27 cellular contexts compared by ENCODE assay signal in the genomic region with DNA sequence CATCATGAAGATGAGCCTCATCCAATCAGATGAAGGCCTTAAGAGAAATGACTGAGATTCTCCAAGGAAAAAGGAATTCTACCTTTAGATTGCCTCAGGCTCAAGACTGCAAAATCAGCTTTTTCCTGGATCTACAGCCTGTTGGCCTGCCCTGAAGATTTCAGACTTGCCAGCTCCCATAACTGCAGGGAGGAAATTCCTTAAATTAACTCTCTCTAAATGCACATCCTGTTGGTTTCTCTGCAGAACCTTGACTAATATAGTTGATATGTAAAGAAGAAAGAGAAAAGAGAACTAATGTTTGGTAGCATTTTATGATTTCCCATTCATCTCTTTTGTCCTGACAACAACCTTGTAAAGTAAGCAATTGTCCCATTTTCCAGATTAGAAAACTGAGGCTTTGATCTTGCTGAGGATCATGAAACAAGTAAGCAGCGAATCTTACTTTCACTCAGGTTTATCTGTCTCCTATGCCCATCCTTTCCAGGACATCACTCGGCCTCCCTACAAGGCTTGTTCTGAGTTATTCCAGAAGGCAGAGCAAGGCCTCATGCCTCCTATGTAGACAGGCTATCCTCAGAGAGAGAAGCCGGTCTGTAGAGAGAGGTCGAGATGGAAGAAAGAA.
DNase-seq lines count a peak whose midpoint lies in the region; ATAC-seq, FAIRE-seq and TF ChIP-seq lines count a peak whose summit lies in the region.
"Had no signal": no experiment of that assay in that cellular context is flagged by ENCODE, and none has a peak within 500 bp of the region (broad histone marks: within the 10 kb centered on the region; RNA-seq: fewer than 3 reads in every experiment).

No MANE protein-coding gene starts in this region.

- H3K79me2 ChIP-seq in astrocyte (ENCODE audit: insufficient read depth, low read length) = no peaks in the 10 kb centered on the region
- H3K79me2 ChIP-seq: hepatocyte had no signal

- no peak overlapping the region for H3K4me3 Mint-ChIP-seq in astrocyte (ENCODE audit: unreplicated experiment)
- H3K4me3 Mint-ChIP-seq: activated CD8-positive, alpha-beta memory T cell treated with anti-CD3 and anti-CD28 coated beads, Interleukin-2, amount 10 ng/mL, durations not matched to agents 7 days and 5 days; activated naive CD4-positive, alpha-beta T cell treated with anti-CD3 and anti-CD28 coated beads, Interleukin-2, amount 10 ng/mL, durations not matched to agents 7 days and 5 days; naive thymus-derived CD4-positive, alpha-beta T cell; stimulated activated memory B cell treated with anti-CD40 and anti-IgM and Interleukin-4, amounts not matched to agents 10 μg/mL and 1 μg/mL and 100 μg/mL, for 72 hours; T-helper 2 cell treated with Interferon-gamma antibody and Interleukin-4, amounts not matched to agents 5 μg/mL and 100 μg/mL, for 36 hours had no signal

- H3K4me1 ChIP-seq in A673 (ENCODE audit: insufficient read depth, low read length, poor library complexity, severe bottlenecking) (peaks cover 5% of the 10 kb centered on the region), astrocyte (ENCODE audit: insufficient read depth, low read length) (no peaks in the 10 kb centered on the region), left lung (no peaks in the 10 kb centered on the region)
- H3K4me1 ChIP-seq: suprapubic skin had no signal

- no peak overlapping the region for H3K4me3 ChIP-seq in A673 (ENCODE audit: low read depth, low read length, poor library complexity, severe bottlenecking)
- H3K4me3 ChIP-seq in astrocyte (ENCODE audit: insufficient read depth, low read depth, low read length) = no peak overlapping the region
- H3K4me3 ChIP-seq in fibroblast of pulmonary artery (replicated peaks; ENCODE audit: low read depth, low read length) = no peak overlapping the region
- H3K4me3 ChIP-seq in left lung = no peak overlapping the region
- H3K4me3 ChIP-seq: hepatocyte, suprapubic skin had no signal

- no peaks in the 10 kb centered on the region for H3K36me3 Mint-ChIP-seq in astrocyte (ENCODE audit: low read depth, unreplicated experiment)
- H3K36me3 Mint-ChIP-seq: activated CD8-positive, alpha-beta memory T cell treated with anti-CD3 and anti-CD28 coated beads, Interleukin-2, amount 10 ng/mL, durations not matched to agents 7 days and 5 days; activated naive CD4-positive, alpha-beta T cell treated with anti-CD3 and anti-CD28 coated beads, Interleukin-2, amount 10 ng/mL, durations not matched to agents 7 days and 5 days; naive thymus-derived CD4-positive, alpha-beta T cell; stimulated activated memory B cell treated with anti-CD40 and anti-IgM and Interleukin-4, amounts not matched to agents 10 μg/mL and 1 μg/mL and 100 μg/mL, for 72 hours had no signal

- H2AFZ ChIP-seq in astrocyte (ENCODE audit: low read depth, low read length) = no peak overlapping the region
- H2AFZ ChIP-seq: hepatocyte had no signal

- no peaks in the 10 kb centered on the region for H4K20me1 ChIP-seq in astrocyte (ENCODE audit: insufficient read depth, low read length)

- no TSS peak for BruUV-seq in A673 (replicated peaks; lab: Mats Ljungman, UMichigan)

- ATAC-seq in left lung = no peak
- ATAC-seq: activated CD8-positive, alpha-beta memory T cell treated with anti-CD3 and anti-CD28 coated beads, Interleukin-2, amount 10 ng/mL, durations not matched to agents 7 days and 5 days; left lobe of liver; naive thymus-derived CD4-positive, alpha-beta T cell; stimulated activated memory B cell treated with anti-CD40 and anti-IgM and Interleukin-4, amounts not matched to agents 10 μg/mL and 1 μg/mL and 100 μg/mL, for 72 hours had no signal

- TF ChIP-seq CTCF in A673 (conservative IDR thresholded peaks at IDR 0.05; ENCODE audit: low read depth, low read length) (no peak), astrocyte (IDR thresholded peaks at IDR 0.05; ENCODE audit: insufficient read depth, low read depth, low read length) (no peak), fibroblast of pulmonary artery (IDR thresholded peaks at IDR 0.05; ENCODE audit: low read length, missing control alignments) (no peak), D721Med (IDR thresholded peaks at IDR 0.05; ENCODE audit: insufficient read depth, missing control alignments) (no peak), left lung (IDR thresholded peaks at IDR 0.05) (no peak)

- POLR2A ChIA-PET in A673 (lab: Charles Lee; ENCODE audit: low non-redundant PET) = no interaction called here

- peak; percentile 74 for DNase-seq in A673 (ENCODE audit: low spot score)
- peak; percentile 25 for DNase-seq in GM04504 (ENCODE audit: low read depth)
- DNase-seq in astrocyte (ENCODE audit: low read depth) = peak; percentile 51
- DNase-seq in fibroblast of pulmonary artery (ENCODE audit: low read depth) = peak; percentile 69
- DNase-seq in MV-4-11 (lab: John Stamatoyannopoulos, UW) = no peak
- no peak for DNase-seq in Ammon's horn (ENCODE audit: low spot score)
- DNase-seq in D721Med (ENCODE audit: insufficient read length, low spot score) = no peak
- no peak for DNase-seq in left lung
- DNase-seq: 8988T; activated CD4-positive, alpha-beta T cell treated with anti-CD3 and anti-CD28 coated beads, Interleukin-2, amount 50 U/mL, for 1 hour; activated CD8-positive, alpha-beta memory T cell treated with anti-CD3 and anti-CD28 coated beads, Interleukin-2, amount 10 ng/mL, durations not matched to agents 7 days and 5 days; activated naive CD4-positive, alpha-beta T cell treated with anti-CD3 and anti-CD28 coated beads, Interleukin-2, amount 10 ng/mL, durations not matched to agents 7 days and 5 days; C1 segment of cervical spinal cord; DND-41; KG1; naive thymus-derived CD4-positive, alpha-beta T cell; NCI-H187; NCI-H526; occipital lobe; stimulated activated CD4-positive, alpha-beta T cell treated with anti-CD3 and anti-CD28 coated beads, Interleukin-2, amount 100 ng/mL, for 48 hours had no signal

- no peak overlapping the region for H3K9ac ChIP-seq in astrocyte (ENCODE audit: low read length)

- H3K27ac ChIP-seq in A673 (ENCODE audit: low read depth, low read length, poor library complexity, severe bottlenecking) (no peak overlapping the region), astrocyte (ENCODE audit: low read depth, low read length) (no peak overlapping the region), left lung (no peak overlapping the region)
- H3K27ac ChIP-seq: hepatocyte, suprapubic skin had no signal

- H3K4me1 Mint-ChIP-seq in astrocyte (ENCODE audit: low read depth, unreplicated experiment) = peaks cover 6% of the 10 kb centered on the region
- H3K4me1 Mint-ChIP-seq: activated CD8-positive, alpha-beta memory T cell treated with anti-CD3 and anti-CD28 coated beads, Interleukin-2, amount 10 ng/mL, durations not matched to agents 7 days and 5 days; activated naive CD4-positive, alpha-beta T cell treated with anti-CD3 and anti-CD28 coated beads, Interleukin-2, amount 10 ng/mL, durations not matched to agents 7 days and 5 days; naive thymus-derived CD4-positive, alpha-beta T cell; stimulated activated memory B cell treated with anti-CD40 and anti-IgM and Interleukin-4, amounts not matched to agents 10 μg/mL and 1 μg/mL and 100 μg/mL, for 72 hours had no signal

- FAIRE-seq in astrocyte (lab: Jason Lieb, UNC) (peak; percentile 79), D721Med (lab: Jason Lieb, UNC) (no peak)
- FAIRE-seq: frontal cortex, RCC 7860 had no signal

- H3K4me2 ChIP-seq in astrocyte (ENCODE audit: low read length) = no peak overlapping the region
- H3K4me2 ChIP-seq: hepatocyte had no signal

- no peak overlapping the region for H3K27ac Mint-ChIP-seq in astrocyte (ENCODE audit: unreplicated experiment)
- H3K27ac Mint-ChIP-seq: activated CD8-positive, alpha-beta memory T cell treated with anti-CD3 and anti-CD28 coated beads, Interleukin-2, amount 10 ng/mL, durations not matched to agents 7 days and 5 days; activated naive CD4-positive, alpha-beta T cell treated with anti-CD3 and anti-CD28 coated beads, Interleukin-2, amount 10 ng/mL, durations not matched to agents 7 days and 5 days; naive thymus-derived CD4-positive, alpha-beta T cell; stimulated activated memory B cell treated with anti-CD40 and anti-IgM and Interleukin-4, amounts not matched to agents 10 μg/mL and 1 μg/mL and 100 μg/mL, for 72 hours; T-helper 2 cell treated with Interferon-gamma antibody and Interleukin-4, amounts not matched to agents 5 μg/mL and 100 μg/mL, for 36 hours had no signal

- H3K27me3 ChIP-seq in A673 (replicated peaks; ENCODE audit: insufficient read depth, low read depth, low read length, poor library complexity) = no peaks in the 10 kb centered on the region
- no peaks in the 10 kb centered on the region for H3K27me3 ChIP-seq in astrocyte (ENCODE audit: insufficient read depth, low read length)
- no peaks in the 10 kb centered on the region for H3K27me3 ChIP-seq in left lung
- H3K27me3 ChIP-seq: hepatocyte, suprapubic skin had no signal

- intact Hi-C loops in A673 (cut with micrococcal nuclease; ENCODE audit: unreplicated experiment) (no loop called here), left lung (cut with DNase I) (no loop called here)

- no peaks in the 10 kb centered on the region for H3K9me3 Mint-ChIP-seq in astrocyte (ENCODE audit: unreplicated experiment)
- H3K9me3 Mint-ChIP-seq: activated naive CD4-positive, alpha-beta T cell treated with anti-CD3 and anti-CD28 coated beads, Interleukin-2, amount 10 ng/mL, durations not matched to agents 7 days and 5 days; naive thymus-derived CD4-positive, alpha-beta T cell; stimulated activated memory B cell treated with anti-CD40 and anti-IgM and Interleukin-4, amounts not matched to agents 10 μg/mL and 1 μg/mL and 100 μg/mL, for 72 hours; T-helper 2 cell treated with Interferon-gamma antibody and Interleukin-4, amounts not matched to agents 5 μg/mL and 100 μg/mL, for 36 hours had no signal

- no peaks in the 10 kb centered on the region for H3K36me3 ChIP-seq in A673 (ENCODE audit: insufficient read depth, low read length, poor library complexity, severe bottlenecking)
- no peaks in the 10 kb centered on the region for H3K36me3 ChIP-seq in astrocyte (ENCODE audit: insufficient read depth, low read length)
- no peaks in the 10 kb centered on the region for H3K36me3 ChIP-seq in left lung
- H3K36me3 ChIP-seq: suprapubic skin had no signal

- CTCF ChIA-PET in A673 (lab: Charles Lee) = no interaction called here

- no peaks in the 10 kb centered on the region for H3K27me3 Mint-ChIP-seq in astrocyte (ENCODE audit: low read depth, unreplicated experiment)
- H3K27me3 Mint-ChIP-seq: activated CD8-positive, alpha-beta memory T cell treated with anti-CD3 and anti-CD28 coated beads, Interleukin-2, amount 10 ng/mL, durations not matched to agents 7 days and 5 days; activated naive CD4-positive, alpha-beta T cell treated with anti-CD3 and anti-CD28 coated beads, Interleukin-2, amount 10 ng/mL, durations not matched to agents 7 days and 5 days; stimulated activated memory B cell treated with anti-CD40 and anti-IgM and Interleukin-4, amounts not matched to agents 10 μg/mL and 1 μg/mL and 100 μg/mL, for 72 hours had no signal

- H3K9me3 ChIP-seq in A673 (ENCODE audit: low read depth, low read length, poor library complexity, severe bottlenecking) (no peaks in the 10 kb centered on the region), astrocyte (ENCODE audit: insufficient read depth, low read depth, low read length) (no peaks in the 10 kb centered on the region), left lung (no peaks in the 10 kb centered on the region)
- H3K9me3 ChIP-seq: suprapubic skin had no signal

Comparison
In these comparisons a context has a peak if more than half of its experiments do, and no peak if none do; other contexts are left out.
1. DNase-seq: peak in A673 (single experiment), GM04504 (single experiment), astrocyte (single experiment) and fibroblast of pulmonary artery (single experiment); none in MV-4-11 (single experiment), Ammon's horn (single experiment), D721Med (single experiment) and left lung (0 of 2).